In the genomic region with DNA sequence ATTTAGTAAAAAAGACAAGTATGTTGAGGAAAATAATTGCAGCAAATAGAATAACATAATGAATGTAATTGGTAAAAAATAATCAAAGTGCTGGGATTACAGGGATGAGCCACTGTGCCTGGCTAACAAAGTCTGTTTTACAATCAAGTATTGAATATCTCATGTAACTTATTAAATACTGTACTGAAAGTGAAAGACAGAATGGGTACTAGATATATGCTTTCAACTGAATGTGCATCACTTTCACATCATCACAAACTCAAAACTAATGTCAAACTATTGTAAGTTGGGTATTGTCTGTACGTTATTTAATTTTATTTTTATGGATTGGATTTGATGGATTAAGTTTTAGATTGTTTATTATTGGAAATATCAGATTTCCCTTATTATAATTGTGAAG, we compare ENCODE assay signal across 35 cellular contexts. TPM values are rescaled to one million over a fixed set of nuclear protein-coding genes. Genes with fewer than 3 reads are reported as not detected.
"Had no signal": no experiment of that assay in that cellular context is flagged by ENCODE, and none has a peak within 500 bp of the region (broad histone marks: within the 10 kb centered on the region; RNA-seq: fewer than 3 reads in every experiment).

No MANE protein-coding gene starts in this region.

- H3K27ac Mint-ChIP-seq: T-cell had no signal

- H3K4me3 Mint-ChIP-seq: T-cell had no signal

- H3K4me1 Mint-ChIP-seq: T-cell had no signal

- H3K36me3 ChIP-seq: SJCRH30 had no signal

- H3K36me3 Mint-ChIP-seq: T-cell had no signal

- H3K27me3 Mint-ChIP-seq: T-cell had no signal

- H3K27me3 ChIP-seq: SJCRH30 had no signal

- ATAC-seq: Panc1, Right ventricle myocardium inferior, SK-N-SH treated with all-trans-retinoic acid at 6 μM for 48 hours, T-cell had no signal

- FAIRE-seq: RCC 7860 had no signal

- DNase-seq: Kasumi-1, MM.1S, MV-4-11, NCI-H1092, NCI-H1105, NCI-H1436, NCI-H146, NCI-H1694, NCI-H187, NCI-H1930, NCI-H2029 treated with DMSO at 0.1 percent for 48 hours, NCI-H2081 treated with DMSO at 0.1 percent for 48 hours, NCI-H2107, NCI-H2171, NCI-H226, NCI-H446 treated with DMSO at 0.1 percent for 48 hours, NCI-H510A, NCI-H524, NCI-H526, NCI-H69, NCI-H748 treated with DMSO at 0.1 percent for 48 hours, NCI-H82, PC-9, SHP77, SIG-M5, SJCRH30, T-cell had no signal

- H3K4me3 ChIP-seq: PC-9, SJCRH30, SK-N-MC had no signal

- H3K4me2 ChIP-seq: PC-9 had no signal

- H2AFZ ChIP-seq: PC-9 had no signal

- H3K27ac ChIP-seq: PC-9, RWPE1, SJCRH30, SK-N-MC had no signal

- H3K9me3 ChIP-seq: SJCRH30 had no signal

RNA-seq across cellular contexts. Expression of a gene that starts 58.9 kb away (rescaled TPM):
- total RNA-seq: OCI-LY7; T-cell; T-helper 1 cell treated with Interleukin-12 subunit alpha and Interleukin-12 subunit beta and Interleukin-4 antibody, amounts not matched to agents 30 ng/mL and 1 ng/mL, for 36 hours had no signal
